In genomic region chr22:39184586-39185577, GRCh38 we compare ENCODE assay signal across 12 cellular contexts. TPM values are rescaled to one million over a fixed set of nuclear protein-coding genes. Genes with fewer than 3 reads are reported as not detected.
DNase-seq lines count a peak whose midpoint lies in the region; ATAC-seq and TF ChIP-seq lines count a peak whose summit lies in the region.
"Had no signal": no experiment of that assay in that cellular context is flagged by ENCODE, and none has a peak within 500 bp of the region (broad histone marks: within the 10 kb centered on the region; RNA-seq: fewer than 3 reads in every experiment).

No MANE protein-coding gene starts in this region.

- H3K27ac ChIP-seq in brain microvascular endothelial cell (peak overlapping the region; percentile 38), heart left ventricle (peak overlapping the region; percentile 17 to 95 (median 78)), psoas muscle (peak overlapping the region; percentile 67)

- 58 to 66% (median 61%) methylated on average over 15 to 23 of the region's 23 CpGs for WGBS in heart left ventricle, 4 donors
- 27 to 45% (median 34%) methylated on average over 23 of the region's 23 CpGs for WGBS in psoas muscle, 3 donors

- TF ChIP-seq CTCF in brain microvascular endothelial cell (IDR thresholded peaks at IDR 0.05; ENCODE audit: low read depth, low read length, missing control alignments) (no peak), heart left ventricle (IDR thresholded peaks at IDR 0.05) (no peak), psoas muscle (IDR thresholded peaks at IDR 0.05) (no peak)

- ATAC-seq in heart left ventricle (peak in 2 of 4 donors; percentile 14 to 48), psoas muscle (peak in 3 of 4 donors; percentile 35 to 59 (median 46))
- ATAC-seq: naive thymus-derived CD4-positive, alpha-beta T cell had no signal

- H3K9me3 ChIP-seq in heart left ventricle (peaks cover 0 to 9% (median 0%) of the 10 kb centered on the region in 12 donors), psoas muscle (no peaks in the 10 kb centered on the region)

- in situ Hi-C loops in brain microvascular endothelial cell (cut with HindIII; ENCODE audit: low pct_ligation_motif_present, low sequenced_read_pairs): no loop called here

- DNase-seq in AG20443 (ENCODE audit: low spot score) (peak; percentile 73), brain microvascular endothelial cell (no peak), heart left ventricle (no peak), psoas muscle (no peak), NCI-H1694 treated with DMSO at 0.1 percent for 48 hours (lab: John Stamatoyannopoulos, UW) (no peak), NCI-H146 treated with DMSO at 0.1 percent for 48 hours (lab: John Stamatoyannopoulos, UW; ENCODE audit: unreplicated experiment) (no peak)
- no peak for DNase-seq in activated CD4-positive, alpha-beta T cell treated with anti-CD3 and anti-CD28 coated beads for 4 hours
- no peak for DNase-seq in stimulated activated CD4-positive, alpha-beta T cell treated with anti-CD3 and anti-CD28 coated beads, Interleukin-4, amount 100 ng/mL, for 1 hour
- DNase-seq: activated CD4-positive, alpha-beta T cell treated with anti-CD3 and anti-CD28 coated beads, Interleukin-2, amount 10 ng/mL, durations not matched to agents 7 days and 5 days; activated naive CD4-positive, alpha-beta T cell treated with anti-CD3 and anti-CD28 coated beads for 36 hours; naive thymus-derived CD4-positive, alpha-beta T cell; NCI-H1048 had no signal

- peaks cover 4 to 30% (median 18%) of the 10 kb centered on the region in 12 donors for H3K4me1 ChIP-seq in heart left ventricle
- peaks cover 9% of the 10 kb centered on the region for H3K4me1 ChIP-seq in psoas muscle

- intact Hi-C loops in heart left ventricle (cut with DNase I): loop anchor here in 1 of 10 donors (5.0 kb wide), 1 partner anchor 47 kb away; no protein-coding TSS in a partner anchor
- intact Hi-C loops in psoas muscle (cut with DNase I): loop anchor here in 1 of 2 donors (5.0 kb wide), 1 partner anchor 42 kb away; no protein-coding TSS in a partner anchor

- H3K36me3 ChIP-seq in brain microvascular endothelial cell (replicated peaks) (no peaks in the 10 kb centered on the region), heart left ventricle (no peaks in the 10 kb centered on the region), psoas muscle (ENCODE audit: insufficient read depth in 1 of 2, low read depth in 1 of 2) (no peaks in the 10 kb centered on the region)

- H3K4me3 ChIP-seq in brain microvascular endothelial cell (ENCODE audit: low read depth, low read length): no peak overlapping the region
- H3K4me3 ChIP-seq in heart left ventricle: no peak overlapping the region
- no peak overlapping the region for H3K4me3 ChIP-seq in psoas muscle

- no peak for TF ChIP-seq POLR2A in heart left ventricle (IDR thresholded peaks at IDR 0.05)

- H3K27me3 ChIP-seq in brain microvascular endothelial cell (replicated peaks) (no peaks in the 10 kb centered on the region), heart left ventricle (no peaks in the 10 kb centered on the region), psoas muscle (ENCODE audit: insufficient read depth in 3 of 3, low read length in 2 of 3) (no peaks in the 10 kb centered on the region)

RNA-seq across cellular contexts. Expression of gene CBX7, which starts 32.4 kb away (rescaled TPM):
- 100 to 1,000 TPM in 1 of 9 donors, 10 to 100 TPM in 8; 48.3 to 187 (median 75.0) TPM for total RNA-seq in heart left ventricle
- 10 to 100 TPM; 50.1 to 60.4 TPM for polyA plus RNA-seq in heart left ventricle
- 10 to 100 TPM; 38.0 to 46.8 (median 39.2) TPM for total RNA-seq in psoas muscle
- 10 to 100 TPM; 12.2 to 52.9 (median 30.5) TPM for polyA plus RNA-seq in psoas muscle

RNA-seq across cellular contexts. Expression of gene PDGFB, which starts 59.9 kb away (rescaled TPM):
- 10 to 100 TPM; 15.2 to 43.7 (median 21.8) TPM for total RNA-seq in heart left ventricle
- polyA plus RNA-seq in heart left ventricle: 10 to 100 TPM in 1 of 2 donors, 1 to 10 TPM in 1; 9.0 to 21.3 TPM
- 10 to 100 TPM in 3 of 4 donors, 1 to 10 TPM in 1; 7.5 to 16.4 (median 14.0) TPM for total RNA-seq in psoas muscle
- polyA plus RNA-seq in psoas muscle: 10 to 100 TPM in 1 of 3 donors, 1 to 10 TPM in 2; 5.2 to 10.1 (median 5.8) TPM
